ENCODE assay signal across 9 cellular contexts in the genomic region with DNA sequence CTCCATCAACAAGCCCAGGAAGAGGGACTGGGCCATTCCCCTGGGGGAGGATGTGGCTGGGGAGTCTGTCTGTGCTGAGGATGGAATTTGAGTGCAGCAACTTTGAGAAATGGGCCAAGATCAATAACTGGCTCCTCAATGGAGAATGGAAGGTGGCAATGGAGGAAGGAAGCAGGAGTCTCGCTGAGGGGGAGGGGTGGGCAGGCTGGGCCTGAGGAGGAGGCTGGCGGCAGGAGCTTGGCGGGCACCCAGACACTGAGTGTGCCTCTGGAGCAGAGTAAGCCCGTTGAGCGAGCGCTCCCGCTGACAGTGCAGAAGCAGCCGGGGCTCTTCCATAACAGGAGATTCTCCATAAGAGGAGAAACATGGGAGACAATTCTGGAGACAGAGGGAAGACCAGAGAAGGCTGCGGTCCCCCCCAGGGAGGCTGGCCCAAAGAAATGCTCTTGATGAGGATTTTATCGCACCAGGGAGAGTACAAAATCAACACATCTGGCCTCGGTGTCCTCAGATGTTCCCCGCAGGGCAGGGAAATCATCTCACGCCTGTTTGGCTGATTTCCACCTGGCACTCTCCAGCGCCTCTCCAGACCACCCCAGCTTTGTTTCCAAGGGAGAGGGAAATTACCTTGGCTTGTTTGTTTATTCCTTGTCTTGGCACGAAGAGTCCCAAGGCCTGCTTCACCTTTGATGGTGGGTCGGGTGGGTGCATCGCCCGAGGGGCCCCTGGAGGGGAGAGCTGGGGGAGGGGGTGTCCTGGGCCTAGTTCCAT. TPM values are rescaled to one million over a fixed set of nuclear protein-coding genes. Genes with fewer than 3 reads are reported as not detected.
A peak's percentile ranks its signal among the peaks of the same experiment; 100 is the strongest.
DNase-seq lines count a peak whose midpoint lies in the region; ATAC-seq and TF ChIP-seq lines count a peak whose summit lies in the region.
"Had no signal": no experiment of that assay in that cellular context is flagged by ENCODE, and none has a peak within 500 bp of the region (broad histone marks: within the 10 kb centered on the region; RNA-seq: fewer than 3 reads in every experiment).

No MANE protein-coding gene starts in this region.

- WGBS in prostate gland: 12% methylated on average over 18 of the region's 18 CpGs

- no peak overlapping the region for H3K27ac Mint-ChIP-seq in activated naive CD4-positive, alpha-beta T cell treated with anti-CD3 and anti-CD28 coated beads, Interleukin-2, amount 50 U/mL, for 72 hours

- no peak for TF ChIP-seq CTCF in foreskin keratinocyte (conservative IDR thresholded peaks at IDR 0.05)
- TF ChIP-seq CTCF in prostate gland (IDR thresholded peaks at IDR 0.05): no peak

- H3K27me3 ChIP-seq in foreskin keratinocyte (peaks cover 10% of the 10 kb centered on the region), prostate gland (replicated peaks; ENCODE audit: insufficient read depth) (no peaks in the 10 kb centered on the region)

- H3K4me1 ChIP-seq in foreskin keratinocyte (peaks cover 11% of the 10 kb centered on the region), prostate gland (replicated peaks) (peaks cover 35% of the 10 kb centered on the region)

- H3K36me3 Mint-ChIP-seq in activated naive CD4-positive, alpha-beta T cell treated with anti-CD3 and anti-CD28 coated beads, Interleukin-2, amount 50 U/mL, for 72 hours: no peaks in the 10 kb centered on the region

- TF ChIP-seq POLR2A in prostate gland (IDR thresholded peaks at IDR 0.05): no peak

- intact Hi-C loops in prostate gland (cut with DNase I): loop anchor here (5.0 to 10.0 kb wide), 3 partner anchors 105 to 472 kb away; partner anchors contain the start of genes CFAP20 and CSNK2A2

- H3K9me3 ChIP-seq in prostate gland: no peaks in the 10 kb centered on the region

- H3K4me3 ChIP-seq in prostate gland: no peak overlapping the region

- ATAC-seq in foreskin keratinocyte: peak; percentile 38
- ATAC-seq in HG02642 (IDR thresholded peaks at IDR 0.05; ENCODE audit: poor library complexity, unreplicated experiment): no peak
- no peak for ATAC-seq in activated naive CD4-positive, alpha-beta T cell treated with anti-CD3 and anti-CD28 coated beads, Interleukin-2, amount 50 U/mL, for 72 hours

- H3K27ac ChIP-seq in foreskin keratinocyte (no peak overlapping the region), prostate gland (peak overlapping the region; percentile 52 to 63)

- no peaks in the 10 kb centered on the region for H3K36me3 ChIP-seq in prostate gland

- DNase-seq in Daoy (ENCODE audit: low read depth) (peak; percentile 74), NCI-H69 (lab: John Stamatoyannopoulos, UW) (peak; percentile 91), foreskin keratinocyte (peak in 1 of 2 donors; percentile 52), prostate gland (ENCODE audit: low spot score) (peak; percentile 84), RPMI8226 (no peak)
- DNase-seq in activated CD4-positive, alpha-beta T cell treated with anti-CD3 and anti-CD28 coated beads, Interleukin-2, amount 50 U/mL, for 48 hours: no peak
- no peak for DNase-seq in activated naive CD4-positive, alpha-beta T cell treated with anti-CD3 and anti-CD28 coated beads, Interleukin-2, amount 50 U/mL, for 72 hours (ENCODE audit: low spot score in 2 of 2)

- H3K9me3 Mint-ChIP-seq in activated naive CD4-positive, alpha-beta T cell treated with anti-CD3 and anti-CD28 coated beads, Interleukin-2, amount 50 U/mL, for 72 hours: no peaks in the 10 kb centered on the region
- H3K9me3 Mint-ChIP-seq: central memory CD8-positive, alpha-beta T cell had no signal

RNA-seq across cellular contexts. Expression of gene MMP15, which starts 2.8 kb away (rescaled TPM):
- total RNA-seq in Daoy (2014; rRNA removed; shearing (Covaris generic)): 1.5 and 3.4 TPM in 2 replicates
- total RNA-seq in foreskin keratinocyte: 7.7 and 8.4 TPM in 2 replicates
- 7.3 and 7.4 TPM in 2 replicates for polyA plus RNA-seq in foreskin keratinocyte
- 100 to 1,000 TPM in 1 of 2 donors, 1 to 10 TPM in 1; 8.0 to 232 TPM for total RNA-seq in prostate gland
- total RNA-seq in activated naive CD4-positive, alpha-beta T cell treated with anti-CD3 and anti-CD28 coated beads, Interleukin-2, amount 50 U/mL, for 72 hours: under 1 TPM; 0.07 to 0.76 TPM

RNA-seq across cellular contexts. Expression of gene USB1, which starts 21.6 kb away (rescaled TPM):
- total RNA-seq in Daoy (2014; rRNA removed; shearing (Covaris generic)): 6.1 and 15.4 TPM in 2 replicates
- 44.8 and 46.9 TPM in 2 replicates for total RNA-seq in foreskin keratinocyte
- 54.4 and 60.5 TPM in 2 replicates for polyA plus RNA-seq in foreskin keratinocyte
- total RNA-seq in prostate gland: 10 to 100 TPM; 22.6 to 74.1 TPM
- 10 to 100 TPM; 39.8 to 50.6 TPM for total RNA-seq in activated naive CD4-positive, alpha-beta T cell treated with anti-CD3 and anti-CD28 coated beads, Interleukin-2, amount 50 U/mL, for 72 hours

RNA-seq across cellular contexts. Expression of gene ZNF319, which starts 22.3 kb away (rescaled TPM):
- 1.1 and 1.7 TPM in 2 replicates for total RNA-seq in Daoy (2014; rRNA removed; shearing (Covaris generic))
- total RNA-seq in foreskin keratinocyte: 4.9 and 6.1 TPM in 2 replicates
- 3.4 and 3.5 TPM in 2 replicates for polyA plus RNA-seq in foreskin keratinocyte
- total RNA-seq in prostate gland: 10 to 100 TPM in 1 of 2 donors, 1 to 10 TPM in 1; 7.6 to 12.9 TPM
- 1 to 10 TPM; 3.1 to 5.6 TPM for total RNA-seq in activated naive CD4-positive, alpha-beta T cell treated with anti-CD3 and anti-CD28 coated beads, Interleukin-2, amount 50 U/mL, for 72 hours

RNA-seq across cellular contexts. Expression of gene CNGB1, which starts 51.9 kb away (rescaled TPM):
- under 0.01 TPM in 1 of 2 replicates, not detected in the other for total RNA-seq in Daoy (2014; rRNA removed; shearing (Covaris generic))
- total RNA-seq in foreskin keratinocyte (0.14 and 0.25 TPM in 2 replicates), prostate gland (under 1 TPM in 1 of 2 donors, not detected in 1; 0.34 TPM)
- 0.08 and 0.10 TPM in 2 replicates for polyA plus RNA-seq in foreskin keratinocyte
- total RNA-seq in activated naive CD4-positive, alpha-beta T cell treated with anti-CD3 and anti-CD28 coated beads, Interleukin-2, amount 50 U/mL, for 72 hours: under 1 TPM in 1 of 2 donors, not detected in 1; 0.51 TPM

Comparison
In these comparisons a context has a peak if more than half of its experiments do, and no peak if none do; other contexts are left out.
1. DNase-seq: peak in Daoy (single experiment), NCI-H69 (single experiment) and prostate gland (single experiment); none in activated CD4-positive, alpha-beta T cell treated with anti-CD3 and anti-CD28 coated beads, Interleukin-2, amount 50 U/mL, for 48 hours (0 of 2), RPMI8226 (single experiment) and activated naive CD4-positive, alpha-beta T cell treated with anti-CD3 and anti-CD28 coated beads, Interleukin-2, amount 50 U/mL, for 72 hours (0 of 2).